8 cellular contexts compared by ENCODE assay signal in the genomic region with DNA sequence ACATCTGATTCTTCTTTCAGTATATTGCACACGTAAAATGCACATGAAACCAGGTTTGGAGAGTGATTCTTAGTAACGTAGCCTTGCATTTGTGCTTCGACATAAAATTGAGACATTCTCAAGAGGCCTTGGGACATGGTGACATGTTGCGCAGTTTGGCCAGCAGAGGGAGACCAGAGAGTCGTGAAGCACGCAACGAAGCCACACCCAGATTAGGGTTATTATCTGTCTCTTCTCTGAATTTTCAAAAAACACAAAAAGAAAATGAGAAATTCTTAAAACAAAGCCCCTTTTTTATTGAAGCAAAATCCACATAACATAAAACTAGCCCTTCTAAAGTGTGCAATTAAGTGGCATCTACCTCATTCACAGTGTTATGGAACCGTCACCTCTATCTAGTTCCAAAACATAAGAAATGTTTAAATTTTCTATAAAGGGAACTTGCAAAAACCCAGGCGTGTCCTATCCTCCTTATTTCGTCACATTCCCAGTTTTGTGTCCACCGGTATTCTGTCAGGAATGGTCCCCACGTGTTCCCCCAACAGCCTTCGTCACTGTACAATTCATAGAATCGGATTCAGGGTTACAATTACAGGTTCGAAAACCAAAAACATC.
DNase-seq lines count a peak whose midpoint lies in the region; ATAC-seq and TF ChIP-seq lines count a peak whose summit lies in the region.

No MANE protein-coding gene starts in this region.

- H3K27ac Mint-ChIP-seq in brain, result peak overlapping the region; percentile 89 to 100 (median 99)

- WGBS in smooth muscle cell (ENCODE audit: low lambda C conversion rate), result 31% methylated on average over 15 of the region's 15 CpGs

- peaks cover 32% of the 10 kb centered on the region for H3K4me1 ChIP-seq in iPS-20b (ENCODE audit: insufficient read depth, low read length)
- H3K4me1 ChIP-seq in smooth muscle cell (ENCODE audit: low read depth), result peaks cover 30% of the 10 kb centered on the region

- peak overlapping the region; percentile 94 for H2AFZ ChIP-seq in smooth muscle cell (ENCODE audit: low read depth)

- no peaks in the 10 kb centered on the region for H3K36me3 ChIP-seq in iPS-20b (ENCODE audit: insufficient read depth, low read depth, low read length)
- no peaks in the 10 kb centered on the region for H3K36me3 ChIP-seq in smooth muscle cell (ENCODE audit: low read depth)

- DNase-seq in AG08395 (ENCODE audit: low spot score) (peak; percentile 64), NB4 (ENCODE audit: low read depth) (peak; percentile 89), UCSD-AML1 (lab: John Stamatoyannopoulos, UW; ENCODE audit: unreplicated experiment) (peak; percentile 67), smooth muscle cell (lab: John Stamatoyannopoulos, UW; ENCODE audit: unreplicated experiment) (no peak)

- H3K9ac ChIP-seq in iPS-20b (ENCODE audit: low read depth, low read length) (peak overlapping the region; percentile 93), smooth muscle cell (ENCODE audit: low read depth) (peak overlapping the region; percentile 86)

- TF ChIP-seq CTCF in NB4 (IDR thresholded peaks at IDR 0.05; ENCODE audit: low read depth, low read length), result peak; percentile 70
- TF ChIP-seq CTCF in brain (conservative IDR thresholded peaks at IDR 0.05), result peak; percentile 55 to 58
- TF ChIP-seq CTCF in smooth muscle cell (IDR thresholded peaks at IDR 0.05; ENCODE audit: borderline replicate concordance, insufficient read depth, poor library complexity, severe bottlenecking), result peak; percentile 74

- peak overlapping the region in 3 of 5 experiments; percentile 28 to 71 (median 51) for H3K4me3 Mint-ChIP-seq in brain

- ATAC-seq in GM19395 (IDR thresholded peaks at IDR 0.05; ENCODE audit: unreplicated experiment) (peak; percentile 70), GM18520 (IDR thresholded peaks at IDR 0.05; ENCODE audit: unreplicated experiment) (no peak)

- H3K79me2 ChIP-seq in smooth muscle cell (ENCODE audit: low read depth), result no peaks in the 10 kb centered on the region

- no peaks in the 10 kb centered on the region for H3K27me3 Mint-ChIP-seq in brain

- H3K9me3 ChIP-seq in iPS-20b (ENCODE audit: insufficient read depth, low read depth, low read length) (no peaks in the 10 kb centered on the region), smooth muscle cell (replicated peaks; ENCODE audit: low read depth) (no peaks in the 10 kb centered on the region)

- H3K4me2 ChIP-seq in smooth muscle cell, result peak overlapping the region; percentile 87

- peaks cover 59% of the 10 kb centered on the region for H3K36me3 Mint-ChIP-seq in brain

- H3F3A ChIP-seq in smooth muscle cell (ENCODE audit: low read depth), result peaks cover 35% of the 10 kb centered on the region

- H4K20me1 ChIP-seq in smooth muscle cell (ENCODE audit: low read depth), result no peaks in the 10 kb centered on the region

- H3K27me3 ChIP-seq in iPS-20b (ENCODE audit: insufficient read depth, low read length) (no peaks in the 10 kb centered on the region), smooth muscle cell (ENCODE audit: low read depth) (no peaks in the 10 kb centered on the region)

- peaks cover 44 to 63% (median 61%) of the 10 kb centered on the region in 5 experiments for H3K9me3 Mint-ChIP-seq in brain

- H3K4me3 ChIP-seq in NB4 (ENCODE audit: low read depth, low read length), result no peak overlapping the region
- peak overlapping the region; percentile 34; the same call in 1 of the 2 replicates for H3K4me3 ChIP-seq in iPS-20b (ENCODE audit: low read length)
- peak overlapping the region; percentile 33 for H3K4me3 ChIP-seq in smooth muscle cell

- H3K4me1 Mint-ChIP-seq in brain, result peaks cover 60% of the 10 kb centered on the region

- TF ChIP-seq POLR2A in NB4 (IDR thresholded peaks at IDR 0.05; ENCODE audit: extremely low read depth, insufficient read length), result no peak

- H3K27ac ChIP-seq in iPS-20b (ENCODE audit: low read length) (peak overlapping the region; percentile 97), smooth muscle cell (ENCODE audit: low read depth) (peak overlapping the region; percentile 99)
